ENCODE assay signal across 14 cellular contexts in genomic region chr14:81172881-81173280, GRCh38. TPM values are rescaled to one million over a fixed set of nuclear protein-coding genes. Genes with fewer than 3 reads are reported as not detected.
DNase-seq lines count a peak whose midpoint lies in the region; ATAC-seq lines count a peak whose summit lies in the region.
"Had no signal": no experiment of that assay in that cellular context is flagged by ENCODE, and none has a peak within 500 bp of the region (broad histone marks: within the 10 kb centered on the region; RNA-seq: fewer than 3 reads in every experiment).

No MANE protein-coding gene starts in this region.

- no peaks in the 10 kb centered on the region for H3K9me3 ChIP-seq in adipocyte (ENCODE audit: control insufficient read depth, low read length)

- ATAC-seq in GM19324 (IDR thresholded peaks at IDR 0.05; ENCODE audit: low FRiP score, unreplicated experiment) = peak; percentile 45
- peak; percentile 33 for ATAC-seq in HG02885 (IDR thresholded peaks at IDR 0.05; ENCODE audit: poor library complexity, unreplicated experiment)
- ATAC-seq in activated T-cell treated with anti-CD3 and anti-CD28 coated beads, Interleukin-2, amount 50 U/mL, for 4 hours = no peak
- ATAC-seq in GM21447 (IDR thresholded peaks at IDR 0.05; ENCODE audit: unreplicated experiment) = no peak
- ATAC-seq: Panc1 had no signal

- peaks cover 33% of the 10 kb centered on the region for H3K4me1 Mint-ChIP-seq in activated T-cell treated with anti-CD3 and anti-CD28 coated beads, Interleukin-2, amount 50 U/mL, for 4 hours (ENCODE audit: low read depth)

- no peaks in the 10 kb centered on the region for H3K36me3 ChIP-seq in adipocyte (ENCODE audit: control insufficient read depth, insufficient read depth, low read length, severe bottlenecking)

- H3K4me1 ChIP-seq in adipocyte (ENCODE audit: control insufficient read depth, insufficient read depth, low read length) = peaks cover 33% of the 10 kb centered on the region

- peak overlapping the region; percentile 25 for H3K9ac ChIP-seq in adipocyte (ENCODE audit: low read length)

- H3K36me3 Mint-ChIP-seq in activated T-cell treated with anti-CD3 and anti-CD28 coated beads, Interleukin-2, amount 50 U/mL, for 4 hours (ENCODE audit: insufficient read depth) = peaks cover 1% of the 10 kb centered on the region

- H3K4me3 ChIP-seq in adipocyte (ENCODE audit: low read length) = peak overlapping the region; percentile 28

- H3K27me3 Mint-ChIP-seq in activated T-cell treated with anti-CD3 and anti-CD28 coated beads, Interleukin-2, amount 50 U/mL, for 4 hours (ENCODE audit: low read depth) = no peaks in the 10 kb centered on the region

- no peaks in the 10 kb centered on the region for H3K27me3 ChIP-seq in adipocyte (replicated peaks; ENCODE audit: control insufficient read depth, insufficient read depth, low read length)

- no peak overlapping the region for H3K4me3 Mint-ChIP-seq in activated T-cell treated with anti-CD3 and anti-CD28 coated beads, Interleukin-2, amount 50 U/mL, for 4 hours
- H3K4me3 Mint-ChIP-seq: mesothelial cell of epicardium had no signal

- H3K9me3 Mint-ChIP-seq in activated T-cell treated with anti-CD3 and anti-CD28 coated beads, Interleukin-2, amount 50 U/mL, for 4 hours = no peaks in the 10 kb centered on the region
- H3K9me3 Mint-ChIP-seq: mesothelial cell of epicardium had no signal

- DNase-seq in AG20443 (ENCODE audit: low spot score) (peak; percentile 20), adipocyte (ENCODE audit: low read depth) (peak; percentile 56), NCI-H1417 treated with DMSO at 0.1 percent for 48 hours (lab: John Stamatoyannopoulos, UW) (no peak), kidney tubule cell (ENCODE audit: low spot score) (no peak)
- DNase-seq in activated T-cell treated with anti-CD3 and anti-CD28 coated beads, Interleukin-2, amount 50 U/mL, for 4 hours = no peak
- DNase-seq: activated CD8-positive, alpha-beta memory T cell treated with anti-CD3 and anti-CD28 coated beads for 24 hours; KBM-7; posterior cingulate gyrus; stimulated activated CD4-positive, alpha-beta T cell treated with anti-CD3 and anti-CD28 coated beads, Interleukin-4, amount 100 ng/mL, for 4 hours had no signal

RNA-seq across cellular contexts. Expression of gene GTF2A1, which starts 47.9 kb away (rescaled TPM):
- 10 to 100 TPM; 42.8 to 44.4 (median 43.4) TPM for total RNA-seq in activated T-cell treated with anti-CD3 and anti-CD28 coated beads, Interleukin-2, amount 50 U/mL, for 4 hours

Comparison
In these comparisons a context has a peak if more than half of its experiments do, and no peak if none do; other contexts are left out.
1. DNase-seq: peak in AG20443 (single experiment) and adipocyte (single experiment); none in NCI-H1417 treated with DMSO at 0.1 percent for 48 hours (single experiment), activated T-cell treated with anti-CD3 and anti-CD28 coated beads, Interleukin-2, amount 50 U/mL, for 4 hours (single experiment) and kidney tubule cell (single experiment).
2. ATAC-seq: peak in GM19324 (single experiment) and HG02885 (single experiment); none in activated T-cell treated with anti-CD3 and anti-CD28 coated beads, Interleukin-2, amount 50 U/mL, for 4 hours (0 of 2) and GM21447 (single experiment).